ENCODE assay signal across 8 cellular contexts in genomic region chr2:165793161-165793778, GRCh38. TPM values are rescaled to one million over a fixed set of nuclear protein-coding genes. Genes with fewer than 3 reads are reported as not detected.
DNase-seq lines count a peak whose midpoint lies in the region; ATAC-seq and TF ChIP-seq lines count a peak whose summit lies in the region.

No MANE protein-coding gene starts in this region.

- H3K4me3 Mint-ChIP-seq in dendritic cell treated with granulocyte-macrophage colony-stimulating factor and Interleukin-4, amounts not matched to agents 40 ng/mL and 50 ng/mL, for 4 days, result peak overlapping the region; percentile 84

- no peaks in the 10 kb centered on the region for H3K79me1 ChIP-seq in mesendoderm (ENCODE audit: low read length)

- peak in 1 of 4 donors; percentile 50 for TF ChIP-seq POLR2A in upper lobe of left lung (IDR thresholded peaks at IDR 0.05)

- no CpG with 5 or more reads among the region's 35 CpGs for WGBS in mesendoderm (ENCODE audit: extremely low coverage, insufficient coverage, low lambda C conversion rate)
- WGBS in upper lobe of left lung, 2 donors, result 13 to 26% methylated on average over 13 to 33 of the region's 35 CpGs

- H2AK5ac ChIP-seq in mesendoderm (ENCODE audit: low read length), result no peak overlapping the region

- H2BK5ac ChIP-seq in mesendoderm (ENCODE audit: low read length), result no peak overlapping the region

- H3K4me3 ChIP-seq in mesendoderm (ENCODE audit: low read length) (peak overlapping the region; percentile 68), upper lobe of left lung (peak overlapping the region; percentile 2 to 71 (median 58))

- peaks cover 6% of the 10 kb centered on the region for H3K36me3 Mint-ChIP-seq in dendritic cell treated with granulocyte-macrophage colony-stimulating factor and Interleukin-4, amounts not matched to agents 40 ng/mL and 50 ng/mL, for 4 days (ENCODE audit: low read depth)

- DNase-seq in COR-L47 (lab: John Stamatoyannopoulos, UW) (peak; percentile 55), NCI-H526 treated with DMSO at 0.1 percent for 48 hours (lab: John Stamatoyannopoulos, UW) (peak; percentile 36), mesendoderm (peak; percentile 56), upper lobe of left lung (peak; percentile 60 to 85), NCI-H2029 (lab: John Stamatoyannopoulos, UW) (no peak), OCI-M2 (lab: John Stamatoyannopoulos, UW; ENCODE audit: unreplicated experiment) (no peak)

- H3K56ac ChIP-seq in mesendoderm (ENCODE audit: low read length), result peak overlapping the region; percentile 94

- peaks cover 3% of the 10 kb centered on the region for H3K4me1 ChIP-seq in mesendoderm (ENCODE audit: control insufficient read depth, low read depth, low read length)
- H3K4me1 ChIP-seq in upper lobe of left lung, result peaks cover 6 to 26% (median 13%) of the 10 kb centered on the region in 4 donors

- H3K4me1 Mint-ChIP-seq in dendritic cell treated with granulocyte-macrophage colony-stimulating factor and Interleukin-4, amounts not matched to agents 40 ng/mL and 50 ng/mL, for 4 days (ENCODE audit: low read depth), result peaks cover 17% of the 10 kb centered on the region

- no peak overlapping the region for H4K5ac ChIP-seq in mesendoderm (ENCODE audit: low read length)

- peak overlapping the region; percentile 71 for H3K27ac Mint-ChIP-seq in dendritic cell treated with granulocyte-macrophage colony-stimulating factor and Interleukin-4, amounts not matched to agents 40 ng/mL and 50 ng/mL, for 4 days

- TF ChIP-seq EP300 in upper lobe of left lung (IDR thresholded peaks at IDR 0.05), result no peak

- peak overlapping the region; percentile 18 for H3K4ac ChIP-seq in mesendoderm (ENCODE audit: low read depth, low read length)

- peak overlapping the region; percentile 20 for H3K18ac ChIP-seq in mesendoderm (ENCODE audit: low read length)

- H2BK120ac ChIP-seq in mesendoderm (ENCODE audit: low read depth, low read length), result no peak overlapping the region

- intact Hi-C loops in dendritic cell treated with granulocyte-macrophage colony-stimulating factor and Interleukin-4, amounts not matched to agents 40 ng/mL and 50 ng/mL, for 4 days (cut with micrococcal nuclease), result loop anchor here (5.0 kb wide), 1 partner anchor 159 kb away; the partner anchor contains the start of gene TTC21B

- no peak overlapping the region for H4K8ac ChIP-seq in mesendoderm (ENCODE audit: low read depth, low read length)

- H3K9me3 ChIP-seq in upper lobe of left lung, result no peaks in the 10 kb centered on the region

- H3K27me3 ChIP-seq in mesendoderm (ENCODE audit: insufficient read depth, low read length, poor library complexity), result no peaks in the 10 kb centered on the region
- H3K27me3 ChIP-seq in upper lobe of left lung, result peaks cover 0 to 4% (median 0%) of the 10 kb centered on the region in 4 donors

- H2BK15ac ChIP-seq in mesendoderm (replicated peaks; ENCODE audit: low read depth), result no peak overlapping the region

- H3K79me2 ChIP-seq in mesendoderm (ENCODE audit: control insufficient read depth, insufficient read depth, low read length), result peaks cover 16% of the 10 kb centered on the region

- H3K27ac ChIP-seq in mesendoderm (ENCODE audit: low read depth, low read length) (peak overlapping the region; percentile 29), upper lobe of left lung (peak overlapping the region; percentile 85 to 93 (median 90))

- peak overlapping the region; percentile 76 for H3K9ac ChIP-seq in mesendoderm (ENCODE audit: low read length)

- ATAC-seq in GM21528 (IDR thresholded peaks at IDR 0.05; ENCODE audit: low FRiP score, unreplicated experiment) (peak; percentile 5), upper lobe of left lung (ENCODE audit: low FRiP score in 2 of 2) (peak; percentile 38 to 69)

- H3K23ac ChIP-seq in mesendoderm (ENCODE audit: low read length), result peak overlapping the region; percentile 74

- no peaks in the 10 kb centered on the region for H3K9me3 Mint-ChIP-seq in dendritic cell treated with granulocyte-macrophage colony-stimulating factor and Interleukin-4, amounts not matched to agents 40 ng/mL and 50 ng/mL, for 4 days

- H3K4me2 ChIP-seq in mesendoderm (ENCODE audit: low read length), result peak overlapping the region; percentile 96

- no peaks in the 10 kb centered on the region for H3K36me3 ChIP-seq in mesendoderm (ENCODE audit: control insufficient read depth, insufficient read depth, low read length)
- H3K36me3 ChIP-seq in upper lobe of left lung, result no peaks in the 10 kb centered on the region

- no peak for TF ChIP-seq CTCF in upper lobe of left lung (IDR thresholded peaks at IDR 0.05)

- peaks cover 3% of the 10 kb centered on the region for H3K27me3 Mint-ChIP-seq in dendritic cell treated with granulocyte-macrophage colony-stimulating factor and Interleukin-4, amounts not matched to agents 40 ng/mL and 50 ng/mL, for 4 days

RNA-seq across cellular contexts. Expression of gene GALNT3, which starts 0.8 kb away (rescaled TPM):
- 5.9 TPM for polyA plus RNA-seq in mesendoderm (2013, experiment 1 of 2)
- 5.7 TPM for polyA plus RNA-seq in mesendoderm (2013, experiment 2 of 2)
- total RNA-seq in upper lobe of left lung, result 10 to 100 TPM; 14.9 to 52.3 (median 28.7) TPM

Comparison
In these comparisons a context has a peak if more than half of its experiments do, and no peak if none do; other contexts are left out.
1. DNase-seq: peak in COR-L47 (single experiment), NCI-H526 treated with DMSO at 0.1 percent for 48 hours (single experiment), mesendoderm (single experiment) and upper lobe of left lung (2 of 2); none in NCI-H2029 (single experiment) and OCI-M2 (single experiment).